Comparison of ENCODE assay signal across 18 cellular contexts in genomic region chr13:39587939-39588338, GRCh38. TPM values are rescaled to one million over a fixed set of nuclear protein-coding genes. Genes with fewer than 3 reads are reported as not detected.
A peak's percentile ranks its signal among the peaks of the same experiment; 100 is the strongest.
DNase-seq lines count a peak whose midpoint lies in the region; ATAC-seq and TF ChIP-seq lines count a peak whose summit lies in the region.
"Had no signal": no experiment of that assay in that cellular context is flagged by ENCODE, and none has a peak within 500 bp of the region (broad histone marks: within the 10 kb centered on the region; RNA-seq: fewer than 3 reads in every experiment).

No MANE protein-coding gene starts in this region.

- H3K4me1 ChIP-seq in ascending aorta = peaks cover 0 to 33% of the 10 kb centered on the region in 2 donors
- no peaks in the 10 kb centered on the region for H3K4me1 ChIP-seq in smooth muscle cell (ENCODE audit: low read depth)
- H3K4me1 ChIP-seq: SJCRH30 had no signal

- intact Hi-C loops in ascending aorta (cut with DNase I) = no loop called here
- intact Hi-C loops in left cardiac atrium (cut with DNase I) = no loop called here

- no peak overlapping the region for H2AFZ ChIP-seq in smooth muscle cell (ENCODE audit: low read depth)

- H3K27me3 ChIP-seq in ascending aorta (no peaks in the 10 kb centered on the region), smooth muscle cell (ENCODE audit: low read depth) (no peaks in the 10 kb centered on the region)
- H3K27me3 ChIP-seq: SJCRH30 had no signal

- H3F3A ChIP-seq in smooth muscle cell (ENCODE audit: low read depth) = no peaks in the 10 kb centered on the region

- H3K9me3 ChIP-seq in ascending aorta = no peaks in the 10 kb centered on the region
- no peaks in the 10 kb centered on the region for H3K9me3 ChIP-seq in smooth muscle cell (replicated peaks; ENCODE audit: low read depth)
- H3K9me3 ChIP-seq: SJCRH30 had no signal

- peak overlapping the region; percentile 14 for H3K4me2 ChIP-seq in smooth muscle cell

- TF ChIP-seq CTCF in ascending aorta (IDR thresholded peaks at IDR 0.05) = no peak
- no peak for TF ChIP-seq CTCF in smooth muscle cell (IDR thresholded peaks at IDR 0.05; ENCODE audit: borderline replicate concordance, insufficient read depth, poor library complexity, severe bottlenecking)

- peak; percentile 27 to 33 for ATAC-seq in left cardiac atrium
- ATAC-seq in HG03196 (IDR thresholded peaks at IDR 0.05; ENCODE audit: unreplicated experiment) = no peak
- ATAC-seq: PC-3 had no signal

- no peaks in the 10 kb centered on the region for H3K36me3 ChIP-seq in ascending aorta
- H3K36me3 ChIP-seq in smooth muscle cell (ENCODE audit: low read depth) = no peaks in the 10 kb centered on the region
- H3K36me3 ChIP-seq: SJCRH30 had no signal

- no peak overlapping the region for H3K9ac ChIP-seq in smooth muscle cell (ENCODE audit: low read depth)

- WGBS in smooth muscle cell (ENCODE audit: low lambda C conversion rate) = 43% methylated on average over 7 of the region's 7 CpGs

- peak; percentile 71 for DNase-seq in NAMALWA (ENCODE audit: low spot score)
- DNase-seq in ascending aorta (ENCODE audit: low spot score in 2 of 2) = no peak
- no peak for DNase-seq in left cardiac atrium
- DNase-seq in smooth muscle cell (lab: John Stamatoyannopoulos, UW; ENCODE audit: unreplicated experiment) = no peak
- no peak for DNase-seq in effector CD4-positive, alpha-beta T cell
- no peak for DNase-seq in NCI-H774 (lab: John Stamatoyannopoulos, UW)
- DNase-seq: DND-41, GDM1, H9, KBM-7, NCI-H1105 treated with DMSO at 0.1 percent for 48 hours, NCI-H1694, NCI-H2081 treated with DMSO at 0.1 percent for 48 hours, NCI-H510A treated with DMSO at 0.1 percent for 48 hours, PC-3, SJCRH30 had no signal

- H3K4me3 ChIP-seq in ascending aorta = peak overlapping the region in 1 of 2 donors; percentile 1
- no peak overlapping the region for H3K4me3 ChIP-seq in smooth muscle cell
- H3K4me3 ChIP-seq: SJCRH30 had no signal

- peaks cover 47% of the 10 kb centered on the region for H3K79me2 ChIP-seq in smooth muscle cell (ENCODE audit: low read depth)

- H3K27ac ChIP-seq in ascending aorta (peak overlapping the region; percentile 6 to 41), smooth muscle cell (ENCODE audit: low read depth) (peak overlapping the region; percentile 1)
- H3K27ac ChIP-seq: RWPE1, SJCRH30 had no signal

- no peaks in the 10 kb centered on the region for H4K20me1 ChIP-seq in smooth muscle cell (ENCODE audit: low read depth)

RNA-seq across cellular contexts. Expression of gene LHFPL6, which starts 15.1 kb away (rescaled TPM):
- 69.4 TPM for total RNA-seq in ascending aorta
- total RNA-seq in left cardiac atrium = 10 to 100 TPM; 58.2 to 67.2 TPM
- 24.7 and 28.5 TPM in 2 replicates for total RNA-seq in smooth muscle cell
- polyA plus RNA-seq in smooth muscle cell = 43.6 and 57.5 TPM in 2 replicates
